20 cellular contexts compared by ENCODE assay signal in the genomic region with DNA sequence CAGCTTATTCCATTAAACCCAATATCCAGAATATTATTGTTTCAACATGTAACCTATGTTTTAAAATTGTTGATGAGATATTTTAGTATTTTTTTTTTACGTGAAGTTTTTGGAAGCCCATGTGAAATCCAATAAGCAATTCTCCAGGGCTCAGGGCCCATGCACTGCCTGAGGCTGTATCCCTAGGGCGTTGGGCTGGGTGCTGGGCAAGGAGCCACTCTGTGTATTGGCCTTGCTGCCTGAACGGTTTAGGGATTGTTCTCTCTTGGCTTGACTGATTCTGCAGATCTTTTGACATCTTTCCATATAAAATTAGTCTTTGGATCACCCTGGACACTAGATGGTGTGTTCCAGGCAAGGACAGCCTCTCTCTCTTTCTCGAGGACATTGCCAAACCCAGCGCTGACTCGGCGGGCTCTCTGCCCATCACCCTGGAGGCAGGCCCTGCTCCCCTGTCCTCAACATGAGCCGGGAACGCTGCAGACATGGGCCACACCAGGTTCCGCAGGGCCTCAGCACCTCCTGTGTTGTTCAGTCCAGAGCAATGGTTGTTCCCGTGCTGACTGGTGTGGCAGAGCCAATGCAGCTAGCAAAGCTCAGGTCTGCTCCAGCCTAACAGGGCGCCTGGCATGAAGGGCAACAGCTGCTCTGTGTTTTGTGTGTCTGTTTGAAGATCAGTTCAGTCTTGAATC.
A peak's percentile ranks its signal among the peaks of the same experiment; 100 is the strongest.
DNase-seq lines count a peak whose midpoint lies in the region; ATAC-seq and TF ChIP-seq lines count a peak whose summit lies in the region.
"Had no signal": no experiment of that assay in that cellular context is flagged by ENCODE, and none has a peak within 500 bp of the region (broad histone marks: within the 10 kb centered on the region; RNA-seq: fewer than 3 reads in every experiment).

No MANE protein-coding gene starts in this region.

- no peak overlapping the region for H3K14ac ChIP-seq in mesenchymal stem cell (ENCODE audit: low read length in 2 of 2)

- no peak overlapping the region for H2BK15ac ChIP-seq in mesenchymal stem cell (ENCODE audit: low read depth, poor library complexity, severe bottlenecking)

- TF ChIP-seq CTCF in endodermal cell (conservative IDR thresholded peaks at IDR 0.05) (no peak), tibial artery (IDR thresholded peaks at IDR 0.05) (no peak)

- H3K79me1 ChIP-seq in mesenchymal stem cell (replicated peaks; ENCODE audit: low read length, poor library complexity, severe bottlenecking): peaks cover 2% of the 10 kb centered on the region

- H3K27me3 Mint-ChIP-seq in endodermal cell (ENCODE audit: insufficient read depth): no peaks in the 10 kb centered on the region
- peaks cover 16 to 24% of the 10 kb centered on the region in 2 donors for H3K27me3 Mint-ChIP-seq in effector memory CD8-positive, alpha-beta T cell
- H3K27me3 Mint-ChIP-seq: activated naive CD8-positive, alpha-beta T cell treated with anti-CD3 and anti-CD28 coated beads, Interleukin-2, amount 10 ng/mL, durations not matched to agents 7 days and 5 days had no signal

- H2AK5ac ChIP-seq in mesenchymal stem cell (ENCODE audit: low read length, severe bottlenecking): peak overlapping the region; percentile 3

- no peaks in the 10 kb centered on the region for H3K4me1 Mint-ChIP-seq in endodermal cell
- no peaks in the 10 kb centered on the region for H3K4me1 Mint-ChIP-seq in effector memory CD8-positive, alpha-beta T cell (ENCODE audit: low read depth in 2 of 2)
- H3K4me1 Mint-ChIP-seq: activated naive CD8-positive, alpha-beta T cell treated with anti-CD3 and anti-CD28 coated beads, Interleukin-2, amount 10 ng/mL, durations not matched to agents 7 days and 5 days had no signal

- H3K36me3 Mint-ChIP-seq in endodermal cell (ENCODE audit: low read depth): no peaks in the 10 kb centered on the region
- no peaks in the 10 kb centered on the region for H3K36me3 Mint-ChIP-seq in effector memory CD8-positive, alpha-beta T cell (ENCODE audit: insufficient read depth)
- H3K36me3 Mint-ChIP-seq: activated naive CD8-positive, alpha-beta T cell treated with anti-CD3 and anti-CD28 coated beads, Interleukin-2, amount 10 ng/mL, durations not matched to agents 7 days and 5 days had no signal

- H3K27ac ChIP-seq in endodermal cell (ENCODE audit: low read depth, low read length) (no peak overlapping the region), mesenchymal stem cell (ENCODE audit: low read length, poor library complexity, severe bottlenecking) (no peak overlapping the region), tibial artery (peak overlapping the region; percentile 60 to 79)
- H3K27ac ChIP-seq: neutrophil had no signal

- no peak overlapping the region for H3K4me3 ChIP-seq in endodermal cell (ENCODE audit: low read length)
- no peak overlapping the region for H3K4me3 ChIP-seq in mesenchymal stem cell (ENCODE audit: insufficient read depth in 1 of 2, low read depth in 1 of 2, low read length in 2 of 2)
- no peak overlapping the region for H3K4me3 ChIP-seq in tibial artery
- H3K4me3 ChIP-seq: K562 had no signal

- no peak overlapping the region for H3K4ac ChIP-seq in mesenchymal stem cell (ENCODE audit: low read depth in 1 of 2, low read length in 2 of 2)

- H3K9me3 Mint-ChIP-seq in endodermal cell: peaks cover 3% of the 10 kb centered on the region
- H3K9me3 Mint-ChIP-seq in effector memory CD8-positive, alpha-beta T cell: peaks cover 0 to under 1% of the 10 kb centered on the region in 2 donors
- H3K9me3 Mint-ChIP-seq: activated naive CD8-positive, alpha-beta T cell treated with anti-CD3 and anti-CD28 coated beads, Interleukin-2, amount 10 ng/mL, durations not matched to agents 7 days and 5 days had no signal

- no peak overlapping the region for H2BK12ac ChIP-seq in mesenchymal stem cell (ENCODE audit: low read length in 2 of 2)

- H3K18ac ChIP-seq in mesenchymal stem cell (ENCODE audit: low read depth in 1 of 2, low read length in 2 of 2): no peak overlapping the region

- H2AFZ ChIP-seq in mesenchymal stem cell (ENCODE audit: low read depth, low read length): no peak overlapping the region

- H3K9ac ChIP-seq in endodermal cell (ENCODE audit: extremely low read depth, low read length, poor library complexity, severe bottlenecking): no peak overlapping the region
- no peak overlapping the region for H3K9ac ChIP-seq in mesenchymal stem cell (ENCODE audit: low read length)

- no peaks in the 10 kb centered on the region for H3K27me3 ChIP-seq in endodermal cell (ENCODE audit: control insufficient read depth, insufficient read depth, low read length, poor library complexity, severe bottlenecking)
- no peaks in the 10 kb centered on the region for H3K27me3 ChIP-seq in mesenchymal stem cell (ENCODE audit: control insufficient read depth in 1 of 2, insufficient read depth in 1 of 2, low read length in 2 of 2)
- no peaks in the 10 kb centered on the region for H3K27me3 ChIP-seq in tibial artery
- H3K27me3 ChIP-seq: neutrophil had no signal

- H3K4me2 ChIP-seq in mesenchymal stem cell (ENCODE audit: low read length, poor library complexity, severe bottlenecking): no peak overlapping the region

- no peaks in the 10 kb centered on the region for H3K36me3 ChIP-seq in endodermal cell (ENCODE audit: control insufficient read depth, insufficient read depth, low read length)
- peaks cover 11 to 24% of the 10 kb centered on the region in 2 experiments for H3K36me3 ChIP-seq in mesenchymal stem cell (ENCODE audit: control insufficient read depth in 1 of 2, insufficient read depth in 2 of 2, low read depth in 1 of 2, low read length in 2 of 2)
- no peaks in the 10 kb centered on the region for H3K36me3 ChIP-seq in tibial artery

- H3K4me3 Mint-ChIP-seq in endodermal cell: no peak overlapping the region
- no peak overlapping the region for H3K4me3 Mint-ChIP-seq in effector memory CD8-positive, alpha-beta T cell
- H3K4me3 Mint-ChIP-seq: activated CD8-positive, alpha-beta T cell treated with anti-CD3 and anti-CD28 coated beads, Interleukin-2, amount 10 ng/mL, durations not matched to agents 7 days and 5 days; activated naive CD8-positive, alpha-beta T cell treated with anti-CD3 and anti-CD28 coated beads, Interleukin-2, amount 10 ng/mL, durations not matched to agents 7 days and 5 days had no signal

- H2BK5ac ChIP-seq in mesenchymal stem cell (ENCODE audit: low read depth, low read length, poor library complexity, severe bottlenecking): no peak overlapping the region

- intact Hi-C loops in tibial artery (cut with DNase I; ENCODE audit: low total_unique reads): no loop called here

- H3K9me3 ChIP-seq in endodermal cell (ENCODE audit: control insufficient read depth, low read length) (peaks cover under 1% of the 10 kb centered on the region), mesenchymal stem cell (ENCODE audit: control insufficient read depth, low read length) (peaks cover 1% of the 10 kb centered on the region), tibial artery (no peaks in the 10 kb centered on the region)
- H3K9me3 ChIP-seq: neutrophil had no signal

- H4K91ac ChIP-seq in mesenchymal stem cell (ENCODE audit: low read length): no peak overlapping the region

- no peak overlapping the region for H2BK120ac ChIP-seq in mesenchymal stem cell (ENCODE audit: low read depth, low read length)

- ATAC-seq in effector memory CD8-positive, alpha-beta T cell (replicated peaks): no peak
- ATAC-seq: activated CD8-positive, alpha-beta T cell treated with anti-CD3 and anti-CD28 coated beads, Interleukin-2, amount 10 ng/mL, durations not matched to agents 7 days and 5 days; HCT116; K562 had no signal

- H3K27ac Mint-ChIP-seq in endodermal cell: no peak overlapping the region
- H3K27ac Mint-ChIP-seq in effector memory CD8-positive, alpha-beta T cell: no peak overlapping the region
- H3K27ac Mint-ChIP-seq: activated CD8-positive, alpha-beta T cell treated with anti-CD3 and anti-CD28 coated beads, Interleukin-2, amount 10 ng/mL, durations not matched to agents 7 days and 5 days; activated naive CD8-positive, alpha-beta T cell treated with anti-CD3 and anti-CD28 coated beads, Interleukin-2, amount 10 ng/mL, durations not matched to agents 7 days and 5 days had no signal

- DNase-seq in NCI-H446 treated with DMSO at 0.1 percent for 48 hours (lab: John Stamatoyannopoulos, UW) (peak; percentile 38), endodermal cell (peak; percentile 40), mesenchymal stem cell (no peak), tibial artery (peak; percentile 70 to 88), RPMI8226 (no peak)
- DNase-seq in stimulated activated CD4-positive, alpha-beta T cell treated with anti-CD3 and anti-CD28 coated beads, Interleukin-4, amount 100 ng/mL, for 24 hours: no peak
- no peak for DNase-seq in effector memory CD8-positive, alpha-beta T cell
- DNase-seq: activated CD4-positive, CD25-positive, alpha-beta regulatory T cell; activated CD8-positive, alpha-beta T cell treated with anti-CD3 and anti-CD28 coated beads, Interleukin-2, amount 10 ng/mL, durations not matched to agents 7 days and 5 days; activated naive CD8-positive, alpha-beta T cell treated with anti-CD3 and anti-CD28 coated beads, Interleukin-2, amount 10 ng/mL, durations not matched to agents 7 days and 5 days; activated T-cell treated with anti-CD3 and anti-CD28 coated beads, Interleukin-2, amount 50 U/mL, for 48 hours; AML-193; effector memory CD4-positive, alpha-beta T cell; kidney glomerular epithelial cell; NCI-H524 treated with DMSO at 0.1 percent for 48 hours; SIG-M5; stimulated activated CD4-positive, alpha-beta T cell treated with anti-CD3 and anti-CD28 coated beads, Interleukin-2, amount 100 ng/mL, for 24 hours had no signal

- H3K4me1 ChIP-seq in endodermal cell (ENCODE audit: control insufficient read depth, insufficient read depth, low read length): no peaks in the 10 kb centered on the region
- H3K4me1 ChIP-seq in mesenchymal stem cell (ENCODE audit: control insufficient read depth, insufficient read depth, low read depth, low read length): peaks cover 36% of the 10 kb centered on the region
- H3K4me1 ChIP-seq in tibial artery: peaks cover 0 to 98% (median 65%) of the 10 kb centered on the region in 4 donors

- no peak overlapping the region for H3K23ac ChIP-seq in mesenchymal stem cell (ENCODE audit: low read length in 2 of 2)

- 82 to 87% methylated on average over 10 to 12 of the region's 12 CpGs for WGBS in endodermal cell (ENCODE audit: insufficient coverage in 1 of 2, insufficient read length in 1 of 2), 2 experiments
- 94% methylated on average over 11 of the region's 12 CpGs for WGBS in mesenchymal stem cell

- H4K8ac ChIP-seq in mesenchymal stem cell (ENCODE audit: low read length): no peak overlapping the region

Comparison
In these comparisons a context has a peak if more than half of its experiments do, and no peak if none do; other contexts are left out.
1. DNase-seq: peak in NCI-H446 treated with DMSO at 0.1 percent for 48 hours (single experiment), endodermal cell (single experiment) and tibial artery (2 of 2); none in mesenchymal stem cell (single experiment), stimulated activated CD4-positive, alpha-beta T cell treated with anti-CD3 and anti-CD28 coated beads, Interleukin-4, amount 100 ng/mL, for 24 hours (single experiment), RPMI8226 (single experiment) and effector memory CD8-positive, alpha-beta T cell (0 of 3).
2. H3K27ac ChIP-seq: peak in tibial artery (2 of 2); none in endodermal cell (single experiment) and mesenchymal stem cell (single experiment).